In the genomic region with DNA sequence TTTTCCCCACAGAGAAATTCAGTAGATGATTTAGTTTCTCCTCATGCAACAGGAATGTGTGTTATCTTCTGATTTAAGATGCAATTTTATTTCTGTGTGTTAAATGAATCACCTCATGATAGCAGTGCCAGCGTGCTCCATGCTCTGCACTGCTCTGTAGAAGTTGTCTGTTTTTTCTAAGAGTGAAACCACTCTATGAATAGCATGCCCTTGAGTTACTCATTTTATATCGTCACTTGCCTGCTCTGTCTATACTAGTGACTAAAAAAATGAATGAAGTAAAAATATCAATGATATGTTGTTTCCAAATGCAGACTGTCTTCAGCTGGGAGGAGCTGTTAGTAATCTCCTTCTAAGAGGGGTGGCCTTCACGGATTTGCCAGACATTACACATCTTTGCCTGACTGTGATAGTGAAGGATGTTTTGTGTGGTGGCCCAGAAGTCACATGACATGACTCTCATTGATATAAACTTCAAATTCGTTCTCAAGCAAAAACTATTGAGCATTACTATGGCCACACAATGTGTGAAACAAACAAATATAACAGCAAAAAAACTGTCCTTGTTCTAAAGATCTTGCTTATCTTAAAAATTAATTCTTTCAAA, we compare ENCODE assay signal across 23 cellular contexts.
DNase-seq lines count a peak whose midpoint lies in the region; ATAC-seq and TF ChIP-seq lines count a peak whose summit lies in the region.
"Had no signal": no experiment of that assay in that cellular context is flagged by ENCODE, and none has a peak within 500 bp of the region (broad histone marks: within the 10 kb centered on the region; RNA-seq: fewer than 3 reads in every experiment).

No MANE protein-coding gene starts in this region.

- no peaks in the 10 kb centered on the region for H3F3A ChIP-seq in MM.1S (ENCODE audit: insufficient read depth, low read length)

- H3K9ac ChIP-seq in MM.1S (ENCODE audit: low read length) = no peak overlapping the region

- TF ChIP-seq CTCF in right atrium auricular region (IDR thresholded peaks at IDR 0.05) (no peak), adrenal gland (IDR thresholded peaks at IDR 0.05) (no peak), natural killer cell (IDR thresholded peaks at IDR 0.05) (no peak), MM.1S (IDR thresholded peaks at IDR 0.05; ENCODE audit: low read length) (no peak)

- no peaks in the 10 kb centered on the region for H3K36me3 ChIP-seq in right atrium auricular region
- no peaks in the 10 kb centered on the region for H3K36me3 ChIP-seq in adrenal gland (replicated peaks in 1 of 2)
- H3K36me3 ChIP-seq in MM.1S (replicated peaks; ENCODE audit: insufficient read depth, low read length) = no peaks in the 10 kb centered on the region
- H3K36me3 ChIP-seq: heart right ventricle, ovary, tibial artery had no signal

- intact Hi-C loops in Right ventricle myocardium inferior (cut with DNase I) (no loop called here), adrenal gland (cut with DNase I) (no loop called here), natural killer cell (cut with micrococcal nuclease) (no loop called here)

- H3K9me3 Mint-ChIP-seq in natural killer cell = peaks cover 12 to 14% of the 10 kb centered on the region in 2 donors
- H3K9me3 Mint-ChIP-seq in T-cell = peaks cover 0 to 6% (median 5%) of the 10 kb centered on the region in 3 donors

- CTCF ChIA-PET in T-cell (lab: Charles Lee) = no interaction called here

- POLR2A ChIA-PET in T-cell (lab: Charles Lee) = no interaction called here

- no peak overlapping the region for H3K4me2 ChIP-seq in MM.1S (ENCODE audit: low read depth, low read length)

- H3K4me1 Mint-ChIP-seq in natural killer cell = no peaks in the 10 kb centered on the region
- H3K4me1 Mint-ChIP-seq in T-cell = no peaks in the 10 kb centered on the region
- H3K4me1 Mint-ChIP-seq: activated T-helper 17 cell treated with anti-CD3 and anti-CD28 coated beads, Interleukin-2, amount 50 U/mL, for 72 hours had no signal

- no peaks in the 10 kb centered on the region for H3K27me3 ChIP-seq in right atrium auricular region
- no peaks in the 10 kb centered on the region for H3K27me3 ChIP-seq in adrenal gland
- no peaks in the 10 kb centered on the region for H3K27me3 ChIP-seq in MM.1S (replicated peaks; ENCODE audit: insufficient read depth, low read length)
- H3K27me3 ChIP-seq: heart right ventricle, ovary, tibial artery had no signal

- peak; percentile 34 for ATAC-seq in Right ventricle myocardium inferior
- no peak for ATAC-seq in natural killer cell
- no peak for ATAC-seq in T-cell (replicated peaks in 1 of 4)
- ATAC-seq: activated CD8-positive, alpha-beta T cell treated with anti-CD3 and anti-CD28 coated beads, Interleukin-2, amount 10 ng/mL, durations not matched to agents 7 days and 5 days; activated T-helper 17 cell treated with anti-CD3 and anti-CD28 coated beads, Interleukin-2, amount 50 U/mL, for 72 hours had no signal

- DNase-seq in Right ventricle myocardium inferior (ENCODE audit: missing footprints) (no peak), right atrium auricular region (ENCODE audit: low spot score) (no peak), adrenal gland (peak in 5 of 7 donors; percentile 17 to 41 (median 40)), iris pigment epithelial cell (ENCODE audit: low read depth) (peak; percentile 2), natural killer cell (no peak), MM.1S (no peak), glomerular visceral epithelial cell (ENCODE audit: extremely low spot score) (no peak), T-cell (no peak)
- DNase-seq: 8988T; activated CD8-positive, alpha-beta T cell treated with anti-CD3 and anti-CD28 coated beads, Interleukin-2, amount 10 ng/mL, durations not matched to agents 7 days and 5 days; C1 segment of cervical spinal cord; DMS53; erythroblast; heart right ventricle; KBM-7; kidney; NCI-H1105; NCI-H748 treated with DMSO at 0.1 percent for 48 hours; ovary; tibial artery had no signal

- H3K27me3 Mint-ChIP-seq in natural killer cell (ENCODE audit: low read depth in 2 of 2) (no peaks in the 10 kb centered on the region), T-cell (no peaks in the 10 kb centered on the region)
- H3K27me3 Mint-ChIP-seq: activated T-helper 17 cell treated with anti-CD3 and anti-CD28 coated beads, Interleukin-2, amount 50 U/mL, for 72 hours had no signal

- no peaks in the 10 kb centered on the region for H3K79me2 ChIP-seq in MM.1S (ENCODE audit: low read length)

- H3K4me3 ChIP-seq in right atrium auricular region = no peak overlapping the region
- no peak overlapping the region for H3K4me3 ChIP-seq in adrenal gland
- no peak overlapping the region for H3K4me3 ChIP-seq in MM.1S (ENCODE audit: low read length)
- H3K4me3 ChIP-seq: heart right ventricle, ovary, skin epidermis, tibial artery had no signal

- H3K27ac ChIP-seq in right atrium auricular region (no peak overlapping the region), adrenal gland (peak overlapping the region in 1 of 5 donors; percentile 16), MM.1S (ENCODE audit: low read length) (no peak overlapping the region)
- H3K27ac ChIP-seq: heart right ventricle, ovary, skin epidermis, tibial artery, VCaP had no signal

- H3K9me3 ChIP-seq in right atrium auricular region = no peaks in the 10 kb centered on the region
- no peaks in the 10 kb centered on the region for H3K9me3 ChIP-seq in adrenal gland (replicated peaks in 1 of 3)
- no peaks in the 10 kb centered on the region for H3K9me3 ChIP-seq in MM.1S (replicated peaks; ENCODE audit: insufficient read depth, low read length)
- H3K9me3 ChIP-seq: heart right ventricle, ovary, tibial artery had no signal

- no peak overlapping the region for H2AFZ ChIP-seq in MM.1S (ENCODE audit: low read length)

- H3K4me1 ChIP-seq in right atrium auricular region (no peaks in the 10 kb centered on the region), adrenal gland (replicated peaks in 1 of 2) (no peaks in the 10 kb centered on the region), MM.1S (ENCODE audit: low read length) (no peaks in the 10 kb centered on the region)
- H3K4me1 ChIP-seq: heart right ventricle, tibial artery had no signal

- no peaks in the 10 kb centered on the region for H3K9me2 ChIP-seq in MM.1S (replicated peaks; ENCODE audit: insufficient read depth, low read length)

- TF ChIP-seq POLR2A in adrenal gland (IDR thresholded peaks at IDR 0.05) = no peak

- 20 to 31% (median 23%) methylated on average over 4 of the region's 4 CpGs for WGBS in adrenal gland, 4 donors

- H3K27ac Mint-ChIP-seq in natural killer cell (no peak overlapping the region), T-cell (no peak overlapping the region)
- H3K27ac Mint-ChIP-seq: activated CD8-positive, alpha-beta T cell treated with anti-CD3 and anti-CD28 coated beads, Interleukin-2, amount 10 ng/mL, durations not matched to agents 7 days and 5 days; activated T-helper 17 cell treated with anti-CD3 and anti-CD28 coated beads, Interleukin-2, amount 50 U/mL, for 72 hours had no signal

- no peaks in the 10 kb centered on the region for H4K20me1 ChIP-seq in MM.1S (ENCODE audit: insufficient read depth, low read length)

- H3K4me3 Mint-ChIP-seq in natural killer cell (no peak overlapping the region), T-cell (no peak overlapping the region)
- H3K4me3 Mint-ChIP-seq: activated CD8-positive, alpha-beta T cell treated with anti-CD3 and anti-CD28 coated beads, Interleukin-2, amount 10 ng/mL, durations not matched to agents 7 days and 5 days; activated T-helper 17 cell treated with anti-CD3 and anti-CD28 coated beads, Interleukin-2, amount 50 U/mL, for 72 hours had no signal

- H3K36me3 Mint-ChIP-seq in natural killer cell = no peaks in the 10 kb centered on the region
- H3K36me3 Mint-ChIP-seq in T-cell = no peaks in the 10 kb centered on the region

Comparison
In these comparisons a context has a peak if more than half of its experiments do, and no peak if none do; other contexts are left out.
1. DNase-seq: peak in adrenal gland (5 of 7) and iris pigment epithelial cell (single experiment); none in Right ventricle myocardium inferior (single experiment), right atrium auricular region (single experiment), natural killer cell (single experiment), MM.1S (single experiment), glomerular visceral epithelial cell (single experiment) and T-cell (0 of 34).